ENCODE assay signal across 9 cellular contexts in genomic region chr3:143535994-143536784, GRCh38.
DNase-seq lines count a peak whose midpoint lies in the region; ATAC-seq and TF ChIP-seq lines count a peak whose summit lies in the region.
"Had no signal": no experiment of that assay in that cellular context is flagged by ENCODE, and none has a peak within 500 bp of the region (broad histone marks: within the 10 kb centered on the region; RNA-seq: fewer than 3 reads in every experiment).

No MANE protein-coding gene starts in this region.

- no peaks in the 10 kb centered on the region for H3K9me3 Mint-ChIP-seq in CD4-positive, alpha-beta T cell
- H3K9me3 Mint-ChIP-seq in MCF 10A (ENCODE audit: unreplicated experiment) (no peaks in the 10 kb centered on the region), T-cell (no peaks in the 10 kb centered on the region)

- CTCF ChIA-PET in CD4-positive, alpha-beta T cell (lab: Charles Lee) = no interaction called here
- CTCF ChIA-PET in MCF 10A (lab: Yijun Ruan, JAX) (interaction anchor here (0.5 kb wide), 1 partner anchor 33 kb away, joined by 5 read pairs; no protein-coding TSS in a partner anchor), T-cell (lab: Charles Lee) (no interaction called here)

- H3K4me3 Mint-ChIP-seq in CD4-positive, alpha-beta T cell = no peak overlapping the region
- no peak overlapping the region for H3K4me3 Mint-ChIP-seq in MCF 10A (ENCODE audit: unreplicated experiment)
- no peak overlapping the region for H3K4me3 Mint-ChIP-seq in T-cell

- peak; percentile 89 for ATAC-seq in HG03139 (IDR thresholded peaks at IDR 0.05; ENCODE audit: unreplicated experiment)
- ATAC-seq in CD4-positive, alpha-beta T cell (ENCODE audit: poor library complexity) = no peak
- no peak for ATAC-seq in T-cell (replicated peaks in 1 of 4)

- no peaks in the 10 kb centered on the region for H3K9me3 ChIP-seq in CD4-positive, alpha-beta T cell (ENCODE audit: control insufficient read depth, low read length)

- no peak for TF ChIP-seq CTCF in GM13977 (IDR thresholded peaks at IDR 0.05; ENCODE audit: extremely low read depth, insufficient read depth, missing control alignments)
- TF ChIP-seq CTCF in GM20000 (IDR thresholded peaks at IDR 0.05; ENCODE audit: extremely low read depth, missing control alignments) = no peak
- TF ChIP-seq CTCF in epithelial cell of proximal tubule (conservative IDR thresholded peaks at IDR 0.05; ENCODE audit: low read depth, low read length) = no peak
- TF ChIP-seq CTCF in CD4-positive, alpha-beta T cell (IDR thresholded peaks at IDR 0.05) = no peak
- no peak for TF ChIP-seq CTCF in MCF 10A (IDR thresholded peaks at IDR 0.05; ENCODE audit: unreplicated experiment)

- in situ Hi-C loops in GM13977 (cut with MboI; ENCODE audit: low pct_unique_long_range_greater_than_20kb, low sequenced_read_pairs, unreplicated experiment) = no loop called here

- peak overlapping the region; percentile 22 for H3K4me3 ChIP-seq in epithelial cell of proximal tubule (ENCODE audit: low read depth, low read length)
- H3K4me3 ChIP-seq: lung had no signal

- no peaks in the 10 kb centered on the region for H3K36me3 Mint-ChIP-seq in CD4-positive, alpha-beta T cell (ENCODE audit: low read depth)
- H3K36me3 Mint-ChIP-seq in MCF 10A (ENCODE audit: insufficient read depth, unreplicated experiment) (no peaks in the 10 kb centered on the region), T-cell (peaks cover 19% of the 10 kb centered on the region)

- H3K27ac ChIP-seq in CD4-positive, alpha-beta T cell (ENCODE audit: low read depth, low read length) = no peak overlapping the region

- DNase-seq in GM13977 (ENCODE audit: low spot score) = peak; percentile 67
- peak; percentile 69 for DNase-seq in GM20000 (ENCODE audit: low spot score)
- DNase-seq in epithelial cell of proximal tubule (ENCODE audit: low read depth) = no peak
- no peak for DNase-seq in SKM-1 (lab: John Stamatoyannopoulos, UW; ENCODE audit: unreplicated experiment)
- no peak for DNase-seq in CD4-positive, alpha-beta T cell
- no peak for DNase-seq in MCF 10A (ENCODE audit: unreplicated experiment)
- no peak for DNase-seq in T-cell

- H3K27me3 ChIP-seq in CD4-positive, alpha-beta T cell (ENCODE audit: control insufficient read depth, insufficient read depth, low read length) = no peaks in the 10 kb centered on the region

- H3K27me3 Mint-ChIP-seq in CD4-positive, alpha-beta T cell = no peaks in the 10 kb centered on the region
- H3K27me3 Mint-ChIP-seq in MCF 10A (ENCODE audit: insufficient read depth, unreplicated experiment) (no peaks in the 10 kb centered on the region), T-cell (no peaks in the 10 kb centered on the region)

- POLR2A ChIA-PET in CD4-positive, alpha-beta T cell (lab: Charles Lee) = no interaction called here
- POLR2A ChIA-PET in MCF 10A (lab: Yijun Ruan, JAX) (interaction anchor here (2.1 kb wide), 1 partner anchor 10 kb away, joined by 7 read pairs; no protein-coding TSS in a partner anchor), T-cell (lab: Charles Lee) (no interaction called here)

- BruUV-seq in MCF 10A (replicated peaks; lab: Mats Ljungman, UMichigan) = no TSS peak

- H3K27ac Mint-ChIP-seq in CD4-positive, alpha-beta T cell = no peak overlapping the region
- no peak overlapping the region for H3K27ac Mint-ChIP-seq in MCF 10A (ENCODE audit: low read depth, unreplicated experiment)
- H3K27ac Mint-ChIP-seq in T-cell = no peak overlapping the region

- intact Hi-C loops in CD4-positive, alpha-beta T cell (cut with DNase I, micrococcal nuclease) = no loop called here
- intact Hi-C loops in MCF 10A (cut with micrococcal nuclease) = no loop called here

- H3K4me1 Mint-ChIP-seq in CD4-positive, alpha-beta T cell (ENCODE audit: low read depth) = no peaks in the 10 kb centered on the region
- peaks cover 16% of the 10 kb centered on the region for H3K4me1 Mint-ChIP-seq in MCF 10A (ENCODE audit: insufficient read depth, unreplicated experiment)
- peaks cover 6 to 19% (median 8%) of the 10 kb centered on the region in 3 donors for H3K4me1 Mint-ChIP-seq in T-cell

Comparison
In these comparisons a context has a peak if more than half of its experiments do, and no peak if none do; other contexts are left out.
1. DNase-seq: peak in GM13977 (single experiment) and GM20000 (single experiment); none in epithelial cell of proximal tubule (single experiment), SKM-1 (single experiment), CD4-positive, alpha-beta T cell (0 of 10), MCF 10A (single experiment) and T-cell (0 of 34).